In the genomic region with DNA sequence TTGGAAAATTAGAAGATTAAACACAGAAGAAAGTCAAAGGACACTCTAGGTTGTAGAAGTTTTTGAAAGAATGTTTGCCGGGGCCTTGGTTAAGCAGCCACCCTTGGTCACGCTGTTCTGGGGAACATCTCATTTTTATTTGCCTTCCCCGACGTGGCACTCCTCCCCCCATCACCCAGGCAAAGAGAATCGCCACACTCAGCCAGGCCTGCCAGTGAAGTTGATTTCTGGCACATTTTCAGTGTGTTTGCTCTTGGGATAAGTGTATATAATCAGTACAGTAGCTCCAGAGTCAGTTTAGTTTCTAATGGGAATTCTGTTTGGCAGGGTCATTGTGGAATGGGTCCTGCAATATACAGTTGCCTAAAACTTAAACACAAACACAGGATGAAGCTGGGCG, we compare ENCODE assay signal across 22 cellular contexts.
"Had no signal": no experiment of that assay in that cellular context is flagged by ENCODE, and none has a peak within 500 bp of the region (broad histone marks: within the 10 kb centered on the region; RNA-seq: fewer than 3 reads in every experiment).

No MANE protein-coding gene starts in this region.

- H3K27ac ChIP-seq: ascending aorta, esophagus squamous epithelium, sigmoid colon, uterus had no signal

- H3K4me3 ChIP-seq: ascending aorta, esophagus squamous epithelium, sigmoid colon, uterus had no signal

- H3K9me3 Mint-ChIP-seq: activated B cell treated with CpG ODN at 0.5 μM for 24 hours; activated CD4-positive, alpha-beta T cell treated with anti-CD3 and anti-CD28 coated beads, Interleukin-2, amount 10 ng/mL, durations not matched to agents 24 days and 14 days; activated naive CD4-positive, alpha-beta T cell treated with anti-CD3 and anti-CD28 coated beads, Interleukin-2, amount 10 ng/mL, durations not matched to agents 7 days and 5 days; activated T-cell treated with anti-CD3 and anti-CD28 coated beads, Interleukin-2, amount 50 U/mL, for 4 hours; dendritic cell treated with granulocyte-macrophage colony-stimulating factor and Interleukin-4, amounts not matched to agents 40 ng/mL and 50 ng/mL, for 4 days; immature natural killer cell; memory B cell; naive thymus-derived CD8-positive, alpha-beta T cell; stimulated activated naive B cell treated with anti-CD40 and anti-IgM and Interleukin-4, amounts not matched to agents 10 μg/mL and 1 μg/mL and 100 μg/mL, for 72 hours had no signal

- DNase-seq: activated B cell treated with CpG ODN at 0.5 μM for 24 hours; activated CD4-positive, alpha-beta T cell treated with anti-CD3 and anti-CD28 coated beads, Interleukin-2, amount 10 ng/mL, durations not matched to agents 24 days and 14 days; activated CD8-positive, alpha-beta T cell treated with anti-CD3 and anti-CD28 coated beads, Interleukin-2, amount 10 ng/mL, durations not matched to agents 7 days and 5 days; activated effector memory CD4-positive, alpha-beta T cell treated with Interleukin-2 at 50 U/mL for 16 hours; activated naive CD4-positive, alpha-beta T cell treated with anti-CD3 and anti-CD28 coated beads, Interleukin-2, amount 10 ng/mL, durations not matched to agents 7 days and 5 days; activated T-cell treated with anti-CD3 and anti-CD28 coated beads, Interleukin-2, amount 50 U/mL, for 4 hours; effector memory CD4-positive, alpha-beta T cell; esophagus squamous epithelium; immature natural killer cell; kidney glomerular epithelial cell; left ventricle myocardium superior; naive thymus-derived CD8-positive, alpha-beta T cell; nucleus accumbens; posterior cingulate gyrus; sigmoid colon; stimulated activated naive B cell treated with anti-CD40 and anti-IgM and Interleukin-4, amounts not matched to agents 10 μg/mL and 1 μg/mL and 100 μg/mL, for 72 hours; T-helper 1 cell; T-helper 9 cell; uterus had no signal

- H3K9me3 ChIP-seq: ascending aorta, esophagus squamous epithelium, sigmoid colon, uterus had no signal

- H3K27me3 Mint-ChIP-seq: activated B cell treated with CpG ODN at 0.5 μM for 24 hours; activated CD4-positive, alpha-beta T cell treated with anti-CD3 and anti-CD28 coated beads, Interleukin-2, amount 10 ng/mL, durations not matched to agents 24 days and 14 days; activated naive CD4-positive, alpha-beta T cell treated with anti-CD3 and anti-CD28 coated beads, Interleukin-2, amount 10 ng/mL, durations not matched to agents 7 days and 5 days; dendritic cell treated with granulocyte-macrophage colony-stimulating factor and Interleukin-4, amounts not matched to agents 40 ng/mL and 50 ng/mL, for 4 days; stimulated activated naive B cell treated with anti-CD40 and anti-IgM and Interleukin-4, amounts not matched to agents 10 μg/mL and 1 μg/mL and 100 μg/mL, for 72 hours had no signal

- H3K36me3 ChIP-seq: ascending aorta, esophagus squamous epithelium, sigmoid colon, uterus had no signal

- H3K27me3 ChIP-seq: ascending aorta, esophagus squamous epithelium, sigmoid colon, uterus had no signal

- H3K4me3 Mint-ChIP-seq: activated B cell treated with CpG ODN at 0.5 μM for 24 hours; activated CD4-positive, alpha-beta T cell treated with anti-CD3 and anti-CD28 coated beads, Interleukin-2, amount 10 ng/mL, durations not matched to agents 24 days and 14 days; activated CD8-positive, alpha-beta T cell treated with anti-CD3 and anti-CD28 coated beads, Interleukin-2, amount 10 ng/mL, durations not matched to agents 7 days and 5 days; activated naive CD4-positive, alpha-beta T cell treated with anti-CD3 and anti-CD28 coated beads, Interleukin-2, amount 10 ng/mL, durations not matched to agents 7 days and 5 days; activated T-cell treated with anti-CD3 and anti-CD28 coated beads, Interleukin-2, amount 50 U/mL, for 4 hours; dendritic cell treated with granulocyte-macrophage colony-stimulating factor and Interleukin-4, amounts not matched to agents 40 ng/mL and 50 ng/mL, for 4 days; immature natural killer cell; memory B cell; naive thymus-derived CD8-positive, alpha-beta T cell; stimulated activated naive B cell treated with anti-CD40 and anti-IgM and Interleukin-4, amounts not matched to agents 10 μg/mL and 1 μg/mL and 100 μg/mL, for 72 hours had no signal

- ATAC-seq: activated CD8-positive, alpha-beta T cell treated with anti-CD3 and anti-CD28 coated beads, Interleukin-2, amount 10 ng/mL, durations not matched to agents 7 days and 5 days; activated T-cell treated with anti-CD3 and anti-CD28 coated beads, Interleukin-2, amount 50 U/mL, for 4 hours; left ventricle myocardium superior; naive thymus-derived CD8-positive, alpha-beta T cell; stimulated activated naive B cell treated with anti-CD40 and anti-IgM and Interleukin-4, amounts not matched to agents 10 μg/mL and 1 μg/mL and 100 μg/mL, for 72 hours had no signal

- H3K27ac Mint-ChIP-seq: activated B cell treated with CpG ODN at 0.5 μM for 24 hours; activated CD4-positive, alpha-beta T cell treated with anti-CD3 and anti-CD28 coated beads, Interleukin-2, amount 10 ng/mL, durations not matched to agents 24 days and 14 days; activated CD8-positive, alpha-beta T cell treated with anti-CD3 and anti-CD28 coated beads, Interleukin-2, amount 10 ng/mL, durations not matched to agents 7 days and 5 days; activated naive CD4-positive, alpha-beta T cell treated with anti-CD3 and anti-CD28 coated beads, Interleukin-2, amount 10 ng/mL, durations not matched to agents 7 days and 5 days; dendritic cell treated with granulocyte-macrophage colony-stimulating factor and Interleukin-4, amounts not matched to agents 40 ng/mL and 50 ng/mL, for 4 days; immature natural killer cell; memory B cell; naive thymus-derived CD8-positive, alpha-beta T cell; stimulated activated naive B cell treated with anti-CD40 and anti-IgM and Interleukin-4, amounts not matched to agents 10 μg/mL and 1 μg/mL and 100 μg/mL, for 72 hours had no signal

- H3K4me1 ChIP-seq: ascending aorta, esophagus squamous epithelium, sigmoid colon, uterus had no signal

- H3K4me1 Mint-ChIP-seq: activated B cell treated with CpG ODN at 0.5 μM for 24 hours; activated naive CD4-positive, alpha-beta T cell treated with anti-CD3 and anti-CD28 coated beads, Interleukin-2, amount 10 ng/mL, durations not matched to agents 7 days and 5 days; immature natural killer cell; memory B cell; naive thymus-derived CD8-positive, alpha-beta T cell; stimulated activated naive B cell treated with anti-CD40 and anti-IgM and Interleukin-4, amounts not matched to agents 10 μg/mL and 1 μg/mL and 100 μg/mL, for 72 hours had no signal

- H3K36me3 Mint-ChIP-seq: activated naive CD4-positive, alpha-beta T cell treated with anti-CD3 and anti-CD28 coated beads, Interleukin-2, amount 10 ng/mL, durations not matched to agents 7 days and 5 days; immature natural killer cell; memory B cell; naive thymus-derived CD8-positive, alpha-beta T cell; stimulated activated naive B cell treated with anti-CD40 and anti-IgM and Interleukin-4, amounts not matched to agents 10 μg/mL and 1 μg/mL and 100 μg/mL, for 72 hours had no signal
